23 cellular contexts compared by ENCODE assay signal in genomic region chr10:62443866-62444265, GRCh38.
DNase-seq lines count a peak whose midpoint lies in the region; ATAC-seq, FAIRE-seq and TF ChIP-seq lines count a peak whose summit lies in the region.
"Had no signal": no experiment of that assay in that cellular context is flagged by ENCODE, and none has a peak within 500 bp of the region (broad histone marks: within the 10 kb centered on the region; RNA-seq: fewer than 3 reads in every experiment).

No MANE protein-coding gene starts in this region.

- no peak overlapping the region for H3K14ac ChIP-seq in H1 (ENCODE audit: insufficient read length)

- no peaks in the 10 kb centered on the region for H3K79me1 ChIP-seq in H1 (ENCODE audit: low read depth, low read length)

- peak; percentile 44 for DNase-seq in AG10803 (ENCODE audit: low read depth)
- DNase-seq in GM23338 (ENCODE audit: low spot score) = no peak
- DNase-seq in H1 (ENCODE audit: low read depth in 1 of 2, low spot score in 2 of 2) = no peak
- DNase-seq in mesothelial cell of epicardium (ENCODE audit: low spot score in 2 of 2, unreplicated experiment in 2 of 2) = no peak
- no peak for DNase-seq in ureter (ENCODE audit: low spot score)
- DNase-seq in stimulated activated CD4-positive, alpha-beta T cell treated with anti-CD3 and anti-CD28 coated beads, Interleukin-4, amount 100 ng/mL, for 24 hours = no peak
- no peak for DNase-seq in mucosa of descending colon
- DNase-seq in activated naive CD8-positive, alpha-beta T cell treated with anti-CD3 and anti-CD28 coated beads, Interleukin-2, amount 50 U/mL, for 24 hours = no peak
- DNase-seq: activated B cell treated with CpG ODN at 0.5 μM for 24 hours; activated CD4-positive, alpha-beta memory T cell treated with anti-CD3 and anti-CD28 coated beads, Interleukin-2, amount 10 ng/mL, durations not matched to agents 7 days and 5 days; activated naive CD4-positive, alpha-beta T cell treated with anti-CD3 and anti-CD28 coated beads for 36 hours; activated T-cell treated with anti-CD3 and anti-CD28 coated beads, Interleukin-2, amount 50 U/mL, for 24 hours; effector memory CD8-positive, alpha-beta T cell; hypothalamus; kidney; midbrain; NCI-H1417 treated with DMSO at 0.1 percent for 48 hours; NCI-H2171; NCI-H526; SHP77 treated with DMSO at 0.1 percent for 48 hours had no signal

- no peaks in the 10 kb centered on the region for H3K27me3 ChIP-seq in GM23338 (ENCODE audit: insufficient read depth)
- no peaks in the 10 kb centered on the region for H3K27me3 ChIP-seq in H1 (replicated peaks in 1 of 4; ENCODE audit: control insufficient read depth in 3 of 4, extremely low read depth in 1 of 4, insufficient read depth in 3 of 4, low read length in 3 of 4)
- H3K27me3 ChIP-seq: neural progenitor cell, vagina had no signal

- no peaks in the 10 kb centered on the region for H3K36me3 Mint-ChIP-seq in GM23338 (ENCODE audit: low read depth)
- H3K36me3 Mint-ChIP-seq in mesothelial cell of epicardium = no peaks in the 10 kb centered on the region
- no peaks in the 10 kb centered on the region for H3K36me3 Mint-ChIP-seq in activated naive CD8-positive, alpha-beta T cell treated with anti-CD3 and anti-CD28 coated beads, Interleukin-2, amount 50 U/mL, for 24 hours (ENCODE audit: low read depth)
- H3K36me3 Mint-ChIP-seq: neural progenitor cell had no signal

- H3K23ac ChIP-seq in H1 (ENCODE audit: insufficient read length) = no peak overlapping the region

- intact Hi-C loops in mucosa of descending colon (cut with DNase I, micrococcal nuclease) = loop anchor here in 1 of 2 donors (5.0 kb wide), 1 partner anchor 373 kb away; the partner anchor contains the start of gene EGR2

- H3K4me3 Mint-ChIP-seq in GM23338 = no peak overlapping the region
- no peak overlapping the region for H3K4me3 Mint-ChIP-seq in mesothelial cell of epicardium
- H3K4me3 Mint-ChIP-seq in activated naive CD8-positive, alpha-beta T cell treated with anti-CD3 and anti-CD28 coated beads, Interleukin-2, amount 50 U/mL, for 24 hours = no peak overlapping the region
- H3K4me3 Mint-ChIP-seq: activated B cell treated with CpG ODN at 0.5 μM for 24 hours; activated CD4-positive, alpha-beta memory T cell treated with anti-CD3 and anti-CD28 coated beads, Interleukin-2, amount 10 ng/mL, durations not matched to agents 7 days and 5 days; activated naive CD4-positive, alpha-beta T cell treated with anti-CD3 and anti-CD28 coated beads for 36 hours; activated T-cell treated with anti-CD3 and anti-CD28 coated beads, Interleukin-2, amount 50 U/mL, for 24 hours; effector memory CD8-positive, alpha-beta T cell; neural progenitor cell had no signal

- no peak for TF ChIP-seq RAD21 in H1 (IDR thresholded peaks at IDR 0.05 in 1 of 2, conservative IDR thresholded peaks at IDR 0.05 in 1 of 2; ENCODE audit: low read depth in 2 of 2, low read length in 2 of 2)

- no peaks in the 10 kb centered on the region for H4K20me1 ChIP-seq in GM23338 (replicated peaks; ENCODE audit: insufficient read depth)
- no peaks in the 10 kb centered on the region for H4K20me1 ChIP-seq in H1 (replicated peaks in 1 of 2; ENCODE audit: control insufficient read depth in 1 of 2, insufficient read depth in 2 of 2, low read length in 2 of 2)

- POLR2A ChIA-PET in H1 (lab: Charles Lee; ENCODE audit: partially characterized antibody) = no interaction called here

- H3K9me2 ChIP-seq in GM23338 (ENCODE audit: insufficient read depth) = no peaks in the 10 kb centered on the region

- TF ChIP-seq POLR2A in H1 (IDR thresholded peaks at IDR 0.05; ENCODE audit: control extremely low read depth in 1 of 2, low read depth in 2 of 2, low read length in 2 of 2) = no peak

- H2BK15ac ChIP-seq in H1 (ENCODE audit: low read length) = no peak overlapping the region

- H4K8ac ChIP-seq in H1 (ENCODE audit: extremely low read depth, insufficient read depth, low read length) = no peak overlapping the region

- no peak overlapping the region for H2BK20ac ChIP-seq in H1 (ENCODE audit: low read length)

- no peaks in the 10 kb centered on the region for H3K9me3 ChIP-seq in H1 (ENCODE audit: insufficient read depth in 2 of 2, low read depth in 1 of 2, low read length in 1 of 2)
- no peaks in the 10 kb centered on the region for H3K9me3 ChIP-seq in mucosa of descending colon
- H3K9me3 ChIP-seq: prostate gland, vagina had no signal

- CTCF ChIA-PET in H1 (lab: Charles Lee; ENCODE audit: partially characterized antibody) = interaction anchor here (0.6 to 1.0 kb wide), 2 partner anchors 34 to 394 kb away, joined by 3 read pairs; no protein-coding TSS in a partner anchor

- H2BK5ac ChIP-seq in H1 (ENCODE audit: low read depth, low read length) = no peak overlapping the region

- H3K4me1 ChIP-seq in GM23338 (ENCODE audit: insufficient read depth) (no peaks in the 10 kb centered on the region), H1 (replicated peaks in 1 of 4; ENCODE audit: control insufficient read depth in 3 of 4, insufficient read depth in 4 of 4, low read length in 3 of 4) (peaks cover 0 to 5% (median under 1%) of the 10 kb centered on the region in 4 experiments; a peak in 2 of 7 replicates), mucosa of descending colon (ENCODE audit: low read depth) (no peaks in the 10 kb centered on the region)
- H3K4me1 ChIP-seq: neural progenitor cell, prostate gland had no signal

- no peak overlapping the region for H3K9ac ChIP-seq in H1 (replicated peaks in 1 of 4; ENCODE audit: extremely low read depth in 1 of 4, low read depth in 3 of 4, low read length in 3 of 4)
- H3K9ac ChIP-seq: neural progenitor cell had no signal

- no peaks in the 10 kb centered on the region for H3K23me2 ChIP-seq in H1 (ENCODE audit: low read depth, low read length)

- no peak overlapping the region for H3K56ac ChIP-seq in H1 (replicated peaks; ENCODE audit: insufficient read length, low read depth, low read length)

- H3K27me3 Mint-ChIP-seq in GM23338 (ENCODE audit: insufficient read depth, low read depth, poor library complexity) = no peaks in the 10 kb centered on the region
- no peaks in the 10 kb centered on the region for H3K27me3 Mint-ChIP-seq in mesothelial cell of epicardium (ENCODE audit: low read depth)
- peaks cover 7% of the 10 kb centered on the region for H3K27me3 Mint-ChIP-seq in activated naive CD8-positive, alpha-beta T cell treated with anti-CD3 and anti-CD28 coated beads, Interleukin-2, amount 50 U/mL, for 24 hours
- H3K27me3 Mint-ChIP-seq: activated B cell treated with CpG ODN at 0.5 μM for 24 hours had no signal

- TF ChIP-seq EP300 in H1 (IDR thresholded peaks at IDR 0.05; ENCODE audit: borderline replicate concordance in 1 of 2, low read depth in 2 of 2, low read length in 2 of 2) = no peak

- no peak overlapping the region for H4K91ac ChIP-seq in H1 (replicated peaks; ENCODE audit: insufficient read length, low read length)

- no peak for FAIRE-seq in H1 (lab: Jason Lieb, UNC)
- FAIRE-seq: kidney had no signal

- no peak overlapping the region for H3K4ac ChIP-seq in H1 (replicated peaks; ENCODE audit: insufficient read length, low read depth, low read length)

- H2AK5ac ChIP-seq in H1 (ENCODE audit: low read depth, low read length) = no peak overlapping the region

- H3K36me3 ChIP-seq in GM23338 (ENCODE audit: insufficient read depth) (no peaks in the 10 kb centered on the region), H1 (ENCODE audit: control insufficient read depth in 2 of 4, insufficient read depth in 4 of 4, low read length in 3 of 4) (no peaks in the 10 kb centered on the region), mucosa of descending colon (ENCODE audit: low read depth) (no peaks in the 10 kb centered on the region)
- H3K36me3 ChIP-seq: neural progenitor cell, prostate gland, vagina had no signal

- H3K4me1 Mint-ChIP-seq in GM23338 (peaks cover 29% of the 10 kb centered on the region; the same call in 2 of the 3 replicates), mesothelial cell of epicardium (peaks cover 17% of the 10 kb centered on the region)
- H3K4me1 Mint-ChIP-seq in activated naive CD8-positive, alpha-beta T cell treated with anti-CD3 and anti-CD28 coated beads, Interleukin-2, amount 50 U/mL, for 24 hours = no peaks in the 10 kb centered on the region
- H3K4me1 Mint-ChIP-seq: activated B cell treated with CpG ODN at 0.5 μM for 24 hours; activated CD4-positive, alpha-beta memory T cell treated with anti-CD3 and anti-CD28 coated beads, Interleukin-2, amount 10 ng/mL, durations not matched to agents 7 days and 5 days had no signal

- H3K9me3 Mint-ChIP-seq in GM23338 (peaks cover 4% of the 10 kb centered on the region; the same call in 1 of the 3 replicates), mesothelial cell of epicardium (no peaks in the 10 kb centered on the region)
- no peaks in the 10 kb centered on the region for H3K9me3 Mint-ChIP-seq in activated naive CD8-positive, alpha-beta T cell treated with anti-CD3 and anti-CD28 coated beads, Interleukin-2, amount 50 U/mL, for 24 hours
- H3K9me3 Mint-ChIP-seq: activated CD4-positive, alpha-beta memory T cell treated with anti-CD3 and anti-CD28 coated beads, Interleukin-2, amount 10 ng/mL, durations not matched to agents 7 days and 5 days; activated naive CD4-positive, alpha-beta T cell treated with anti-CD3 and anti-CD28 coated beads for 36 hours; activated T-cell treated with anti-CD3 and anti-CD28 coated beads, Interleukin-2, amount 50 U/mL, for 24 hours; effector memory CD8-positive, alpha-beta T cell; neural progenitor cell had no signal

- no peak overlapping the region for H3K27ac Mint-ChIP-seq in GM23338
- H3K27ac Mint-ChIP-seq in mesothelial cell of epicardium = peak overlapping the region; percentile 9
- H3K27ac Mint-ChIP-seq in activated naive CD8-positive, alpha-beta T cell treated with anti-CD3 and anti-CD28 coated beads, Interleukin-2, amount 50 U/mL, for 24 hours = no peak overlapping the region
- H3K27ac Mint-ChIP-seq: activated B cell treated with CpG ODN at 0.5 μM for 24 hours; activated CD4-positive, alpha-beta memory T cell treated with anti-CD3 and anti-CD28 coated beads, Interleukin-2, amount 10 ng/mL, durations not matched to agents 7 days and 5 days; activated naive CD4-positive, alpha-beta T cell treated with anti-CD3 and anti-CD28 coated beads for 36 hours; activated T-cell treated with anti-CD3 and anti-CD28 coated beads, Interleukin-2, amount 50 U/mL, for 24 hours; effector memory CD8-positive, alpha-beta T cell; neural progenitor cell had no signal

- no peak overlapping the region for H3K18ac ChIP-seq in H1 (ENCODE audit: extremely low read depth, low read length)

- H3K27ac ChIP-seq in GM23338 (ENCODE audit: low read depth) = no peak overlapping the region
- no peak overlapping the region for H3K27ac ChIP-seq in H1 (ENCODE audit: low read depth, low read length)
- H3K27ac ChIP-seq: neural progenitor cell, prostate gland, vagina had no signal

- H3K79me2 ChIP-seq in GM23338 (replicated peaks; ENCODE audit: insufficient read depth) (no peaks in the 10 kb centered on the region), H1 (ENCODE audit: control insufficient read depth in 1 of 2, insufficient read depth in 2 of 2, low read length in 2 of 2) (no peaks in the 10 kb centered on the region)

- H3K4me3 ChIP-seq in AG10803 (ENCODE audit: low read length) = no peak overlapping the region
- no peak overlapping the region for H3K4me3 ChIP-seq in GM23338
- H3K4me3 ChIP-seq in H1 (ENCODE audit: extremely low read depth in 1 of 4, insufficient read depth in 2 of 4, low read depth in 3 of 4, low read length in 4 of 4) = no peak overlapping the region
- no peak overlapping the region for H3K4me3 ChIP-seq in mucosa of descending colon
- H3K4me3 ChIP-seq: neural progenitor cell, prostate gland, vagina had no signal

- H2BK120ac ChIP-seq in H1 (replicated peaks; ENCODE audit: low read depth, low read length) = no peak overlapping the region

- H4K5ac ChIP-seq in H1 (ENCODE audit: insufficient read length, low read depth, low read length) = no peak overlapping the region

- H3F3A ChIP-seq in GM23338 (replicated peaks; ENCODE audit: low read depth) = no peaks in the 10 kb centered on the region

- no peak overlapping the region for H3K4me2 ChIP-seq in GM23338
- no peak overlapping the region for H3K4me2 ChIP-seq in H1 (ENCODE audit: insufficient read depth in 1 of 2, low read depth in 2 of 2, low read length in 2 of 2)
- H3K4me2 ChIP-seq: neural progenitor cell had no signal

- ATAC-seq in GM23338 = no peak
- no peak for ATAC-seq in mucosa of descending colon
- no peak for ATAC-seq in activated naive CD8-positive, alpha-beta T cell treated with anti-CD3 and anti-CD28 coated beads, Interleukin-2, amount 50 U/mL, for 24 hours
- ATAC-seq: effector memory CD8-positive, alpha-beta T cell had no signal

- no peak overlapping the region for H2BK12ac ChIP-seq in H1 (ENCODE audit: low read depth, low read length)

- H2AFZ ChIP-seq in GM23338 (peak overlapping the region; percentile 45; the same call in 1 of the 2 replicates), H1 (ENCODE audit: low read length) (peak overlapping the region; percentile 74; the same call in 1 of the 2 replicates)
- H2AFZ ChIP-seq: neural progenitor cell had no signal

- no peak for TF ChIP-seq CTCF in AG10803 (conservative IDR thresholded peaks at IDR 0.05; ENCODE audit: low read length)
- TF ChIP-seq CTCF in GM23338 (conservative IDR thresholded peaks at IDR 0.05; ENCODE audit: low read depth in 2 of 2) = no peak
- no peak for TF ChIP-seq CTCF in H1 (IDR thresholded peaks at IDR 0.05; ENCODE audit: control extremely low read depth in 1 of 3, insufficient read depth in 1 of 3, low read depth in 1 of 3, low read length in 3 of 3)
- no peak for TF ChIP-seq CTCF in mesothelial cell of epicardium (IDR thresholded peaks at IDR 0.05; ENCODE audit: unreplicated experiment)
- no peak for TF ChIP-seq CTCF in mucosa of descending colon (IDR thresholded peaks at IDR 0.05)
